In genomic region chr5:146667633-146668032, GRCh38 we compare ENCODE assay signal across 10 cellular contexts.
DNase-seq lines count a peak whose midpoint lies in the region; ATAC-seq and TF ChIP-seq lines count a peak whose summit lies in the region.
"Had no signal": no experiment of that assay in that cellular context is flagged by ENCODE, and none has a peak within 500 bp of the region (broad histone marks: within the 10 kb centered on the region; RNA-seq: fewer than 3 reads in every experiment).

No MANE protein-coding gene starts in this region.

- H3K9me3 ChIP-seq in MG63 (no peaks in the 10 kb centered on the region), endodermal cell (ENCODE audit: control insufficient read depth, low read length) (no peaks in the 10 kb centered on the region)

- 76 to 83% methylated on average over 3 of the region's 3 CpGs for WGBS in endodermal cell (ENCODE audit: insufficient coverage in 1 of 2, insufficient read length in 1 of 2), 2 experiments

- H3K4me3 ChIP-seq in MG63, result no peak overlapping the region
- H3K4me3 ChIP-seq in endodermal cell (ENCODE audit: low read length), result no peak overlapping the region

- H3K4me1 Mint-ChIP-seq in endodermal cell, result peaks cover 9% of the 10 kb centered on the region

- H3K4me3 Mint-ChIP-seq in endodermal cell, result no peak overlapping the region
- H3K4me3 Mint-ChIP-seq: stimulated activated naive CD8-positive, alpha-beta T cell treated with anti-CD3 and anti-CD28 coated beads, Interleukin-15, Interleukin-2, amounts not matched to agents 100 ng/mL and 50 ng/mL, for 24 hours had no signal

- H3K36me3 ChIP-seq in MG63 (no peaks in the 10 kb centered on the region), endodermal cell (ENCODE audit: control insufficient read depth, insufficient read depth, low read length) (no peaks in the 10 kb centered on the region)

- peak; percentile 16 for DNase-seq in AG08396 (ENCODE audit: low spot score)
- DNase-seq in MG63, result peak; percentile 32
- DNase-seq in astrocyte of the hippocampus (ENCODE audit: low read depth, low spot score), result peak; percentile 82
- DNase-seq in kidney tubule cell (ENCODE audit: low spot score), result peak; percentile 62
- no peak for DNase-seq in D341Med (ENCODE audit: low spot score)
- no peak for DNase-seq in endodermal cell
- no peak for DNase-seq in activated naive CD4-positive, alpha-beta T cell treated with Interleukin-2 at 50 U/mL for 16 hours
- DNase-seq: retina had no signal

- H3K4me1 ChIP-seq in endodermal cell (ENCODE audit: control insufficient read depth, insufficient read depth, low read length), result peaks cover 7% of the 10 kb centered on the region

- H3K27me3 ChIP-seq in MG63 (no peaks in the 10 kb centered on the region), endodermal cell (ENCODE audit: control insufficient read depth, insufficient read depth, low read length, poor library complexity, severe bottlenecking) (no peaks in the 10 kb centered on the region)

- no peaks in the 10 kb centered on the region for H3K36me3 Mint-ChIP-seq in endodermal cell (ENCODE audit: low read depth)

- H3K27ac ChIP-seq in endodermal cell (ENCODE audit: low read depth, low read length), result no peak overlapping the region

- H3K9me3 Mint-ChIP-seq in endodermal cell, result no peaks in the 10 kb centered on the region
- H3K9me3 Mint-ChIP-seq: stimulated activated naive CD8-positive, alpha-beta T cell treated with anti-CD3 and anti-CD28 coated beads, Interleukin-15, Interleukin-2, amounts not matched to agents 100 ng/mL and 50 ng/mL, for 24 hours had no signal

- H3K9ac ChIP-seq in endodermal cell (ENCODE audit: extremely low read depth, low read length, poor library complexity, severe bottlenecking), result no peak overlapping the region

- no peak overlapping the region for H3K27ac Mint-ChIP-seq in endodermal cell
- H3K27ac Mint-ChIP-seq: stimulated activated naive CD8-positive, alpha-beta T cell treated with anti-CD3 and anti-CD28 coated beads, Interleukin-15, Interleukin-2, amounts not matched to agents 100 ng/mL and 50 ng/mL, for 24 hours had no signal

- no peak for TF ChIP-seq CTCF in endodermal cell (conservative IDR thresholded peaks at IDR 0.05)

- H3K27me3 Mint-ChIP-seq in endodermal cell (ENCODE audit: insufficient read depth), result no peaks in the 10 kb centered on the region
- H3K27me3 Mint-ChIP-seq: stimulated activated naive CD8-positive, alpha-beta T cell treated with anti-CD3 and anti-CD28 coated beads, Interleukin-15, Interleukin-2, amounts not matched to agents 100 ng/mL and 50 ng/mL, for 24 hours had no signal

- ATAC-seq in HG02763 (IDR thresholded peaks at IDR 0.05; ENCODE audit: unreplicated experiment), result no peak

Comparison
In these comparisons a context has a peak if more than half of its experiments do, and no peak if none do; other contexts are left out.
1. DNase-seq: peak in AG08396 (single experiment), MG63 (single experiment), astrocyte of the hippocampus (single experiment) and kidney tubule cell (single experiment); none in D341Med (single experiment), endodermal cell (single experiment) and activated naive CD4-positive, alpha-beta T cell treated with Interleukin-2 at 50 U/mL for 16 hours (single experiment).